16 cellular contexts compared by ENCODE assay signal in the genomic region with DNA sequence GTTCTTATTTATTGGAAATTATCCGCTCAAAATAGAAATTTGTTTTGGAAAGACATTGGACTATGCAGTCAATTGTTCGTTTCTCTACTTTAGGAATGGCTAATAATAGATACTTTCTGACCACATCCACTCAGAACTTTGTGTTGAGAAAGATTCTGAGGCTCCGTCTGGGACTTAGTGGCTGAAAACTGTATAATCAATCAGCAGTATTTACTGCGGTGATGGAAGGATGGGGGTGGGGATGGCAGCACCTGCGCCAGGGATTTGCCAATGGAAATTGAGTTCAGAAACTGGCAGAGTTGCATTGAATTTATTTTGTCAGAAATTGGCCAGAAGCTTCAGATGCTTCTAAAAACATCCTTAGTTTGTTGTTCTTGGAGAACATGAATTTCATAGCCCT.
"Had no signal": no experiment of that assay in that cellular context is flagged by ENCODE, and none has a peak within 500 bp of the region (broad histone marks: within the 10 kb centered on the region; RNA-seq: fewer than 3 reads in every experiment).

No MANE protein-coding gene starts in this region.

- H3K27me3 ChIP-seq: testis had no signal

- H3K4me3 ChIP-seq: testis had no signal

- DNase-seq: activated CD4-positive, CD25-positive, alpha-beta regulatory T cell treated with anti-CD3 and anti-CD28 coated beads, Interleukin-2, amount 50 U/mL, for 72 hours; activated CD8-positive, alpha-beta memory T cell treated with anti-CD3 and anti-CD28 coated beads for 24 hours; activated CD8-positive, alpha-beta memory T cell treated with anti-CD3 and anti-CD28 coated beads, Interleukin-2, amount 50 U/mL, for 48 hours; activated effector memory CD4-positive, alpha-beta T cell treated with Interleukin-2 at 50 U/mL for 16 hours; activated naive CD4-positive, alpha-beta T cell treated with anti-CD3 and anti-CD28 coated beads, Interleukin-2, amount 10 ng/mL, durations not matched to agents 7 days and 5 days; activated naive CD8-positive, alpha-beta T cell treated with anti-CD3 and anti-CD28 coated beads, Interleukin-2, amount 50 U/mL, for 24 hours; activated T-cell treated with anti-CD3 and anti-CD28 coated beads, Interleukin-2, amount 50 U/mL, for 48 hours; anterior cingulate cortex; effector memory CD4-positive, alpha-beta T cell; hippocampal formation; left colon; nephron progenitor cell; occipital lobe; retina; stimulated activated CD4-positive, alpha-beta T cell treated with anti-CD3 and anti-CD28 coated beads, Interleukin-2, amount 100 ng/mL, for 48 hours; testis had no signal

- H3K4me1 ChIP-seq: testis had no signal

- H3K9me3 ChIP-seq: testis had no signal

- H3K27ac ChIP-seq: testis had no signal

- ATAC-seq: activated naive CD8-positive, alpha-beta T cell treated with anti-CD3 and anti-CD28 coated beads, Interleukin-2, amount 50 U/mL, for 24 hours had no signal
